Comparison of ENCODE assay signal across 1 cellular context in genomic region chr1:205582046-205582445, GRCh38.
TF ChIP-seq lines count a peak whose summit lies in the region.

No MANE protein-coding gene starts in this region.

TF ChIP-seq in SK-N-SH treated with all-trans-retinoic acid at 6 μM for 48 hours, 23 proteins besides CTCF, POLR2A, EP300 and RAD21 (continued from another document):
- TF ChIP-seq OSR1 (CRISPR knock-in tag; IDR thresholded peaks at IDR 0.05), result no peak
- no peak for TF ChIP-seq ZNF70 (CRISPR knock-in tag; IDR thresholded peaks at IDR 0.05)
